In the genomic region with DNA sequence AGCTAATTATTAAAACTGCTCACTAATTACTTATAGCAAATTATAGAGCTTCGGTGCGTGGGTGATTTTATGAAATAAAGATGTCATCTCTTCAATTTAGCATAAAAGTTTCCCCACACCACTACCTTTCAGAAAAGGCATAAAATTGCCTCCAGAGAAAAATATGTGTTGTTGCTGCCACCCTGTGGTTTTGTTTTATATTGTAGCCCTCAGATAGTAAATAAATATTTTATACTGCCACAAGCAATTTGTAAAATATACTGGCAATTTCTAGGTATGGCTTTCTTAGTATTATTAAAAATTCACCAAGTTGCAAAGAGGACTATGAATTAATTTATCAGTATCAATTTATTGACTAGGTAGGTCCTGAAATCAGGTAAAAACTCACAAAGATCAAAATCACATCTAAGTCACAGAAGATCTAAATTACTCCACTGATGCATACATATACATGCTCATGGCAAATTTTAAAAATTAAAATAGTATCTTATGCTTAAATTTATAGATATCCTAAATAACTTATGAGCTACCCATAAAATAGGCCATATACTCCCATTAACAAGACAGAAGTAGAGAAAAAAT, we compare ENCODE assay signal across 8 cellular contexts. TPM values are rescaled to one million over a fixed set of nuclear protein-coding genes. Genes with fewer than 3 reads are reported as not detected.
A peak's percentile ranks its signal among the peaks of the same experiment; 100 is the strongest.
DNase-seq lines count a peak whose midpoint lies in the region; ATAC-seq and TF ChIP-seq lines count a peak whose summit lies in the region.

No MANE protein-coding gene starts in this region.

- H3K9me3 ChIP-seq in MG63: no peaks in the 10 kb centered on the region

- in situ Hi-C loops in GM13976 (cut with MboI; ENCODE audit: low sequenced_read_pairs, unreplicated experiment) (loop anchor here (25.0 kb wide), 1 partner anchor 333 kb away; no protein-coding TSS in a partner anchor), T47D (cut with HindIII; ENCODE audit: low pct_unique_long_range_greater_than_20kb, low sequenced_read_pairs) (no loop called here)

- H3K36me3 Mint-ChIP-seq in nephron progenitor cell (ENCODE audit: low read depth): peaks cover 1% of the 10 kb centered on the region

- H3K9me3 Mint-ChIP-seq in nephron progenitor cell: peaks cover 15% of the 10 kb centered on the region

- no peaks in the 10 kb centered on the region for H3K36me3 ChIP-seq in MG63

- no peak overlapping the region for H3K27ac Mint-ChIP-seq in nephron progenitor cell

- DNase-seq in AML-193 (lab: John Stamatoyannopoulos, UW) (peak; percentile 19 to 31), GM13976 (ENCODE audit: low spot score) (peak; percentile 25), NCI-H1417 treated with DMSO at 0.1 percent for 48 hours (lab: John Stamatoyannopoulos, UW) (peak; percentile 35), T47D (ENCODE audit: low read depth in 1 of 2, low spot score in 1 of 2) (peak; percentile 8 to 47), nephron progenitor cell (no peak), MG63 (no peak), Right ventricle myocardium inferior (ENCODE audit: missing footprints) (no peak)

- intact Hi-C loops in Right ventricle myocardium inferior (cut with DNase I): no loop called here

- no peak overlapping the region for H3K4me3 ChIP-seq in MG63

- H3K4me3 Mint-ChIP-seq in nephron progenitor cell: no peak overlapping the region

- peaks cover 6% of the 10 kb centered on the region for H3K27me3 Mint-ChIP-seq in nephron progenitor cell (ENCODE audit: low read depth, poor library complexity)

- TF ChIP-seq CTCF in GM13976 (IDR thresholded peaks at IDR 0.05; ENCODE audit: borderline replicate concordance, control extremely low read depth, extremely low read depth, insufficient read depth, missing control alignments) (no peak), nephron progenitor cell (IDR thresholded peaks at IDR 0.05) (peak; percentile 54)

- no peak for ATAC-seq in HG02571 (IDR thresholded peaks at IDR 0.05; ENCODE audit: unreplicated experiment)
- ATAC-seq in Right ventricle myocardium inferior: no peak

- H3K4me1 Mint-ChIP-seq in nephron progenitor cell: no peaks in the 10 kb centered on the region

- no peaks in the 10 kb centered on the region for H3K27me3 ChIP-seq in MG63

RNA-seq across cellular contexts. Expression of gene ASNS, which starts 26.5 kb away (rescaled TPM):
- total RNA-seq in MG63 (2014; rRNA removed; shearing (Covaris generic); ENCODE audit: low replicate concordance): 40.6 and 58.3 TPM in 2 replicates
- total RNA-seq in Right ventricle myocardium inferior: 6.7 TPM

Comparison
In these comparisons a context has a peak if more than half of its experiments do, and no peak if none do; other contexts are left out.
1. DNase-seq: peak in AML-193 (2 of 2), GM13976 (single experiment), NCI-H1417 treated with DMSO at 0.1 percent for 48 hours (single experiment) and T47D (2 of 2); none in nephron progenitor cell (single experiment), MG63 (single experiment) and Right ventricle myocardium inferior (single experiment).